In genomic region chr17:35373984-35374765, GRCh38 we compare ENCODE assay signal across 8 cellular contexts. TPM values are rescaled to one million over a fixed set of nuclear protein-coding genes. Genes with fewer than 3 reads are reported as not detected.
DNase-seq lines count a peak whose midpoint lies in the region; ATAC-seq and TF ChIP-seq lines count a peak whose summit lies in the region.

No MANE protein-coding gene starts in this region.

- H3K36me3 Mint-ChIP-seq in Caco-2 (ENCODE audit: insufficient read depth, unreplicated experiment), result no peaks in the 10 kb centered on the region
- peaks cover 30% of the 10 kb centered on the region for H3K36me3 Mint-ChIP-seq in HFFc6 (ENCODE audit: low read depth)
- H3K36me3 Mint-ChIP-seq in activated naive CD4-positive, alpha-beta T cell treated with anti-CD3 and anti-CD28 coated beads for 36 hours (ENCODE audit: low read depth), result peaks cover 32% of the 10 kb centered on the region

- H3K27me3 ChIP-seq in Caco-2 (replicated peaks; ENCODE audit: control insufficient read depth, insufficient read depth, low read length) (peaks cover 3% of the 10 kb centered on the region; the same call in 1 of the 2 replicates), osteoblast (ENCODE audit: insufficient read depth, low read length) (peaks cover 3% of the 10 kb centered on the region)

- peaks cover 14% of the 10 kb centered on the region for H3K4me1 Mint-ChIP-seq in Caco-2 (ENCODE audit: low read depth, unreplicated experiment)
- peaks cover 47% of the 10 kb centered on the region for H3K4me1 Mint-ChIP-seq in HFFc6 (ENCODE audit: low read depth)
- peaks cover 47% of the 10 kb centered on the region for H3K4me1 Mint-ChIP-seq in activated naive CD4-positive, alpha-beta T cell treated with anti-CD3 and anti-CD28 coated beads for 36 hours (ENCODE audit: low read depth)

- TF ChIP-seq CTCF in Caco-2 (IDR thresholded peaks at IDR 0.05; ENCODE audit: insufficient read depth in 1 of 2, low read depth in 1 of 2, low read length in 1 of 2, severe bottlenecking in 1 of 2, unreplicated experiment in 1 of 2) (no peak), HFFc6 (IDR thresholded peaks at IDR 0.05) (no peak), OCI-LY7 (conservative IDR thresholded peaks at IDR 0.05; ENCODE audit: low read length) (no peak), osteoblast (IDR thresholded peaks at IDR 0.05; ENCODE audit: extremely low read depth, low read depth, low read length) (no peak)

- H4K20me1 ChIP-seq in OCI-LY7 (ENCODE audit: insufficient read depth, low read length) (no peaks in the 10 kb centered on the region), osteoblast (ENCODE audit: insufficient read depth, low read length) (no peaks in the 10 kb centered on the region)

- H3K4me1 ChIP-seq in Caco-2 (0 out of 2 replicates have a peak, but pooled peaks cover 8% of the 10 kb centered on the region), OCI-LY7 (ENCODE audit: insufficient read depth, low read length, poor library complexity, severe bottlenecking) (no peaks in the 10 kb centered on the region), osteoblast (ENCODE audit: insufficient read depth, low read length) (no peaks in the 10 kb centered on the region)

- BruUV-seq in Caco-2 (replicated peaks; lab: Mats Ljungman, UMichigan) (no TSS peak), OCI-LY7 (replicated peaks; lab: Mats Ljungman, UMichigan) (no TSS peak)

- no peaks in the 10 kb centered on the region for H3K36me3 ChIP-seq in Caco-2 (ENCODE audit: control insufficient read depth, insufficient read depth, low read length)
- no peaks in the 10 kb centered on the region for H3K36me3 ChIP-seq in OCI-LY7 (ENCODE audit: insufficient read depth, low read length)
- peaks cover 2% of the 10 kb centered on the region for H3K36me3 ChIP-seq in osteoblast (ENCODE audit: insufficient read depth, low read length)

- H3K79me2 ChIP-seq in OCI-LY7 (ENCODE audit: insufficient read depth, low read depth, low read length) (no peaks in the 10 kb centered on the region), osteoblast (ENCODE audit: insufficient read depth, low read length) (peaks cover 21% of the 10 kb centered on the region)

- peak overlapping the region; percentile 46; the same call in 1 of the 2 replicates for H2AFZ ChIP-seq in OCI-LY7 (ENCODE audit: low read length)
- H2AFZ ChIP-seq in osteoblast (ENCODE audit: low read length), result peak overlapping the region; percentile 93

- peaks cover 5% of the 10 kb centered on the region; the same call in 1 of the 2 replicates for H3K9me3 ChIP-seq in Caco-2
- peaks cover 7% of the 10 kb centered on the region; the same call in 1 of the 2 replicates for H3K9me3 ChIP-seq in OCI-LY7 (ENCODE audit: low read length)
- no peaks in the 10 kb centered on the region for H3K9me3 ChIP-seq in osteoblast (ENCODE audit: low read depth, low read length)

- H3K4me2 ChIP-seq in OCI-LY7 (ENCODE audit: low read length) (peak overlapping the region; percentile 79), osteoblast (ENCODE audit: insufficient read depth, low read length) (peak overlapping the region; percentile 87)

- H3K9me2 ChIP-seq in OCI-LY7 (ENCODE audit: insufficient read depth, low read length), result no peaks in the 10 kb centered on the region

- DNase-seq in Caco-2 (no peak), HFFc6 (peak; percentile 50), OCI-LY7 (ENCODE audit: low spot score) (no peak), globus pallidus (ENCODE audit: low spot score) (peak; percentile 21), osteoblast (ENCODE audit: insufficient read length, low spot score, missing footprints) (peak; percentile 82), ureter (ENCODE audit: low spot score) (peak; percentile 65)
- DNase-seq in activated naive CD4-positive, alpha-beta T cell treated with anti-CD3 and anti-CD28 coated beads for 36 hours, result peak; percentile 66

- H3K27me3 Mint-ChIP-seq in Caco-2 (ENCODE audit: insufficient read depth, unreplicated experiment), result peaks cover 32% of the 10 kb centered on the region
- peaks cover 6% of the 10 kb centered on the region for H3K27me3 Mint-ChIP-seq in HFFc6 (ENCODE audit: insufficient read depth)
- no peaks in the 10 kb centered on the region for H3K27me3 Mint-ChIP-seq in activated naive CD4-positive, alpha-beta T cell treated with anti-CD3 and anti-CD28 coated beads for 36 hours (ENCODE audit: low read depth)

- POLR2A ChIA-PET in Caco-2 (lab: Charles Lee), result interaction anchor here (0.6 kb wide), 1 partner anchor 217 kb away, joined by 12 read pairs; no protein-coding TSS in a partner anchor
- POLR2A ChIA-PET in OCI-LY7 (lab: Charles Lee), result no interaction called here

- H3K27ac ChIP-seq in OCI-LY7 (ENCODE audit: low read depth, low read length, poor library complexity, severe bottlenecking) (no peak overlapping the region), osteoblast (ENCODE audit: low read depth, low read length) (peak overlapping the region; percentile 98)

- peak overlapping the region; percentile 64 for H3K4me3 Mint-ChIP-seq in Caco-2 (ENCODE audit: unreplicated experiment)
- H3K4me3 Mint-ChIP-seq in HFFc6, result peak overlapping the region; percentile 97
- peak overlapping the region; percentile 96 for H3K4me3 Mint-ChIP-seq in activated naive CD4-positive, alpha-beta T cell treated with anti-CD3 and anti-CD28 coated beads for 36 hours

- H3K27ac Mint-ChIP-seq in Caco-2 (ENCODE audit: unreplicated experiment) (no peak overlapping the region), HFFc6 (peak overlapping the region; percentile 100)
- H3K27ac Mint-ChIP-seq in activated naive CD4-positive, alpha-beta T cell treated with anti-CD3 and anti-CD28 coated beads for 36 hours, result peak overlapping the region; percentile 99

- CTCF ChIA-PET in Caco-2 (lab: Charles Lee) (no interaction called here), OCI-LY7 (lab: Charles Lee; ENCODE audit: unreplicated experiment) (no interaction called here)
- CTCF ChIA-PET in activated naive CD4-positive, alpha-beta T cell treated with anti-CD3 and anti-CD28 coated beads for 36 hours (lab: Charles Lee), result interaction anchor here (0.6 to 1.4 kb wide), 7 partner anchors 44 to 233 kb away, joined by 3 to 5 read pairs (median 3); partner anchors contain the start of gene NLE1

- H3K9me3 Mint-ChIP-seq in Caco-2 (ENCODE audit: unreplicated experiment) (peaks cover 10% of the 10 kb centered on the region), HFFc6 (peaks cover 17% of the 10 kb centered on the region)
- H3K9me3 Mint-ChIP-seq in activated naive CD4-positive, alpha-beta T cell treated with anti-CD3 and anti-CD28 coated beads for 36 hours, result peaks cover 13% of the 10 kb centered on the region

- ATAC-seq in HG02623 (IDR thresholded peaks at IDR 0.05; ENCODE audit: unreplicated experiment), result no peak

- intact Hi-C loops in Caco-2 (cut with micrococcal nuclease; ENCODE audit: unreplicated experiment), result no loop called here
- intact Hi-C loops in OCI-LY7 (cut with micrococcal nuclease; ENCODE audit: unreplicated experiment), result no loop called here
- intact Hi-C loops in activated naive CD4-positive, alpha-beta T cell treated with anti-CD3 and anti-CD28 coated beads for 36 hours (cut with micrococcal nuclease), result loop anchor here (1.0 to 10.0 kb wide), 10 partner anchors 58 to 431 kb away; partner anchors contain the start of genes SLFN12, SLFN12L, SLFN13 and SLFN5

- H3K4me3 ChIP-seq in Caco-2 (ENCODE audit: low read depth, low read length), result peak overlapping the region; percentile 23
- H3K4me3 ChIP-seq in OCI-LY7 (ENCODE audit: low read depth, low read length, poor library complexity, severe bottlenecking), result peak overlapping the region; percentile 57
- peak overlapping the region; percentile 84 for H3K4me3 ChIP-seq in osteoblast (ENCODE audit: insufficient read depth, low read length)

RNA-seq across cellular contexts. Expression of gene SLFN11, which starts 0.8 kb away (rescaled TPM):
- total RNA-seq in Caco-2 (2022), result not detected in 2 replicates
- total RNA-seq in HFFc6 (2021; fragmentation: NEBNext Ultra II Directional; extraction: Animal tissue kit (Norgen Biotek cat#: 25700)), result 10 to 100 TPM; 24.2 to 44.3 (median 37.9) TPM
- 0.05 TPM in 1 of 2 replicates, not detected in the other for total RNA-seq in OCI-LY7 (2014; rRNA removed; shearing (Covaris generic))
- total RNA-seq in OCI-LY7 (2022), result not detected in 2 replicates
- 10 to 100 TPM; 46.4 to 49.6 TPM for total RNA-seq in activated naive CD4-positive, alpha-beta T cell treated with anti-CD3 and anti-CD28 coated beads for 36 hours
- total RNA-seq in osteoblast, result 52.8 and 62.2 TPM in 2 replicates
- total RNA-seq in ureter, result 24.4 TPM

RNA-seq across cellular contexts. Expression of gene SLFN12, which starts 58.1 kb away (rescaled TPM):
- not detected in 2 replicates for total RNA-seq in Caco-2 (2022)
- 10 to 100 TPM; 24.9 to 33.5 (median 30.3) TPM for total RNA-seq in HFFc6 (2021; fragmentation: NEBNext Ultra II Directional; extraction: Animal tissue kit (Norgen Biotek cat#: 25700))
- 0.06 TPM in 1 of 2 replicates, not detected in the other for total RNA-seq in OCI-LY7 (2014; rRNA removed; shearing (Covaris generic))
- not detected in 2 replicates for total RNA-seq in OCI-LY7 (2022)
- total RNA-seq in activated naive CD4-positive, alpha-beta T cell treated with anti-CD3 and anti-CD28 coated beads for 36 hours, result 1 to 10 TPM; 5.3 to 5.6 TPM
- total RNA-seq in osteoblast, result 19.9 and 25.6 TPM in 2 replicates
- total RNA-seq in ureter, result 15.5 TPM

Comparison
In these comparisons a context has a peak if more than half of its experiments do, and no peak if none do; other contexts are left out.
1. DNase-seq: peak in HFFc6 (single experiment), activated naive CD4-positive, alpha-beta T cell treated with anti-CD3 and anti-CD28 coated beads for 36 hours (single experiment), globus pallidus (single experiment), osteoblast (single experiment) and ureter (single experiment); none in Caco-2 (0 of 2) and OCI-LY7 (single experiment).
2. H3K4me3 ChIP-seq: peak in every context shown above with its lines; median percentile 84 in osteoblast; 57 in OCI-LY7; 23 in Caco-2.
3. RNA of gene SLFN11, which starts 0.8 kb away (total RNA-seq): 52.8 to 62.2 TPM in osteoblast, 46.4 to 49.6 TPM in activated naive CD4-positive, alpha-beta T cell treated with anti-CD3 and anti-CD28 coated beads for 36 hours, 24.2 to 44.3 TPM in HFFc6 and 24.4 TPM in ureter (single experiment); 0.05 TPM in OCI-LY7 and not detected in Caco-2; every median in the first group is over 10 times any median in the second.
4. Peak in every context shown above with its lines, with median percentiles within 50 percentile points of each other: H3K4me3 Mint-ChIP-seq.